In genomic region chr15:92226020-92226612, GRCh38 we compare ENCODE assay signal across 8 cellular contexts.
DNase-seq lines count a peak whose midpoint lies in the region; FAIRE-seq and TF ChIP-seq lines count a peak whose summit lies in the region.

No MANE protein-coding gene starts in this region.

- peaks cover 13% of the 10 kb centered on the region for H3K27me3 ChIP-seq in adipocyte (replicated peaks; ENCODE audit: control insufficient read depth, insufficient read depth, low read length)

- POLR2A ChIA-PET in HEK293 (lab: Yijun Ruan, JAX), result no interaction called here

- FAIRE-seq in kidney (lab: Jason Lieb, UNC), result no peak

- H3K9me3 ChIP-seq in HEK293 (ENCODE audit: control insufficient read depth, insufficient read depth, low read depth, low read length) (no peaks in the 10 kb centered on the region), adipocyte (ENCODE audit: control insufficient read depth, low read length) (peaks cover 8% of the 10 kb centered on the region), kidney (ENCODE audit: control insufficient read depth in 1 of 2, low read length in 2 of 2) (no peaks in the 10 kb centered on the region)

- TF ChIP-seq CTCF in HEK293 (tag by site-specific recombination; IDR thresholded peaks at IDR 0.05) (no peak), kidney (IDR thresholded peaks at IDR 0.05; ENCODE audit: borderline replicate concordance, extremely low read depth, insufficient read depth) (peak; percentile 66)

- H3K9ac ChIP-seq in adipocyte (ENCODE audit: low read length) (no peak overlapping the region), kidney (ENCODE audit: low read length in 2 of 2) (no peak overlapping the region)

- CTCF ChIA-PET in HEK293 (lab: Yijun Ruan, JAX), result interaction anchor here (0.6 to 4.0 kb wide), 17 partner anchors 9 to 490 kb away, joined by 3 to 18 read pairs (median 3); no protein-coding TSS in a partner anchor

- H3K4me3 ChIP-seq in HEK293 (ENCODE audit: low read depth, low read length) (no peak overlapping the region), adipocyte (ENCODE audit: low read length) (no peak overlapping the region), kidney (ENCODE audit: low read length in 2 of 2) (no peak overlapping the region)

- no peak overlapping the region for H3K27ac ChIP-seq in HEK293 (ENCODE audit: extremely low read depth, low read depth, low read length)
- no peak overlapping the region for H3K27ac ChIP-seq in kidney (ENCODE audit: low read depth in 2 of 2, low read length in 2 of 2)

- intact Hi-C loops in kidney (cut with DNase I), result no loop called here

- DNase-seq in COR-L47 (lab: John Stamatoyannopoulos, UW) (peak; percentile 27), adipocyte (ENCODE audit: low read depth) (peak; percentile 45), kidney (no peak), DMS153 (lab: John Stamatoyannopoulos, UW) (no peak), dermis blood vessel endothelial cell (no peak), hepatic stellate cell (ENCODE audit: low spot score) (no peak)
- DNase-seq in effector CD4-positive, alpha-beta T cell, result no peak

- no peaks in the 10 kb centered on the region for H3K4me1 ChIP-seq in HEK293 (ENCODE audit: control insufficient read depth, insufficient read depth, low read length)
- H3K4me1 ChIP-seq in adipocyte (ENCODE audit: control insufficient read depth, insufficient read depth, low read length), result no peaks in the 10 kb centered on the region
- H3K4me1 ChIP-seq in kidney (ENCODE audit: control insufficient read depth in 1 of 2, insufficient read depth in 1 of 2, low read depth in 1 of 2, low read length in 2 of 2), result no peaks in the 10 kb centered on the region

- H3K36me3 ChIP-seq in HEK293 (ENCODE audit: control insufficient read depth in 2 of 2, insufficient read depth in 1 of 2, low read length in 2 of 2) (no peaks in the 10 kb centered on the region), adipocyte (ENCODE audit: control insufficient read depth, insufficient read depth, low read length, severe bottlenecking) (no peaks in the 10 kb centered on the region), kidney (ENCODE audit: control insufficient read depth in 1 of 2, insufficient read depth in 2 of 2, low read length in 2 of 2) (no peaks in the 10 kb centered on the region)

TF ChIP-seq in HEK293, 187 proteins besides CTCF, POLR2A, EP300 and RAD21:
- TF ChIP-seq ZNF654 (tag by site-specific recombination; IDR thresholded peaks at IDR 0.05; ENCODE audit: low read depth), result peak; percentile 14; the same call in 1 of the 2 replicates
- no peak for TF ChIP-seq SETDB1 (IDR thresholded peaks at IDR 0.05; ENCODE audit: insufficient read length, low read length)

Comparison
In these comparisons a context has a peak if more than half of its experiments do, and no peak if none do; other contexts are left out.
1. DNase-seq: peak in COR-L47 (single experiment) and adipocyte (single experiment); none in kidney (single experiment), DMS153 (single experiment), effector CD4-positive, alpha-beta T cell (single experiment), dermis blood vessel endothelial cell (single experiment) and hepatic stellate cell (single experiment).